In genomic region chr19:16199275-16199932, GRCh38 we compare ENCODE assay signal across 13 cellular contexts. TPM values are rescaled to one million over a fixed set of nuclear protein-coding genes. Genes with fewer than 3 reads are reported as not detected.
DNase-seq lines count a peak whose midpoint lies in the region; ATAC-seq, FAIRE-seq and TF ChIP-seq lines count a peak whose summit lies in the region.
"Had no signal": no experiment of that assay in that cellular context is flagged by ENCODE, and none has a peak within 500 bp of the region (broad histone marks: within the 10 kb centered on the region; RNA-seq: fewer than 3 reads in every experiment).

No MANE protein-coding gene starts in this region.

- DNase-seq in activated T-cell treated with anti-CD3 and anti-CD28 coated beads, Interleukin-2, amount 50 U/mL, for 72 hours = no peak
- DNase-seq in activated T-cell treated with anti-CD3 and anti-CD28 coated beads, Interleukin-2, amount 50 U/mL, for 48 hours = no peak
- DNase-seq in activated CD4-positive, alpha-beta memory T cell treated with anti-CD3 and anti-CD28 coated beads, Interleukin-2, amount 10 ng/mL, durations not matched to agents 7 days and 5 days = no peak
- DNase-seq in kidney (no peak), GM10248 (ENCODE audit: extremely low spot score) (no peak), OCI-M1 (lab: John Stamatoyannopoulos, UW) (no peak)
- DNase-seq in stimulated activated naive CD8-positive, alpha-beta T cell treated with anti-CD3 and anti-CD28 coated beads, Interleukin-15, amount 100 ng/mL, for 72 hours = peak in 1 of 2 donors; percentile 10
- no peak for DNase-seq in effector CD8-positive, alpha-beta T cell (lab: John Stamatoyannopoulos, UW)
- DNase-seq: colonic mucosa; kidney glomerular epithelial cell; NCI-H526; stimulated activated CD4-positive, alpha-beta T cell treated with anti-CD3 and anti-CD28 coated beads, Interleukin-15, amount 100 ng/mL, for 24 hours had no signal

- peaks cover 7 to 22% of the 10 kb centered on the region in 2 donors for H3K36me3 ChIP-seq in kidney (ENCODE audit: control insufficient read depth in 1 of 2, insufficient read depth in 2 of 2, low read length in 2 of 2)
- H3K36me3 ChIP-seq: colonic mucosa had no signal

- no peak overlapping the region for H3K9ac ChIP-seq in kidney (ENCODE audit: low read length in 2 of 2)

- H3K4me3 ChIP-seq in kidney (ENCODE audit: low read length in 2 of 2) = peak overlapping the region; percentile 43 to 95

- H3K27ac ChIP-seq in kidney (ENCODE audit: low read depth in 2 of 2, low read length in 2 of 2) = peak overlapping the region in 1 of 2 donors; percentile 7

- intact Hi-C loops in kidney (cut with DNase I) = no loop called here

- no peak for ATAC-seq in activated T-cell treated with anti-CD3 and anti-CD28 coated beads, Interleukin-2, amount 50 U/mL, for 72 hours (replicated peaks in 1 of 2)
- no peak for ATAC-seq in stimulated activated naive CD8-positive, alpha-beta T cell treated with anti-CD3 and anti-CD28 coated beads, Interleukin-15, amount 100 ng/mL, for 72 hours

- POLR2A ChIA-PET in activated CD4-positive, alpha-beta memory T cell treated with anti-CD3 and anti-CD28 coated beads, Interleukin-2, amount 10 ng/mL, durations not matched to agents 7 days and 5 days (lab: Charles Lee) = interaction anchor here (0.5 to 2.4 kb wide), 6 partner anchors 9 to 157 kb away, joined by 3 to 29 read pairs (median 3); partner anchors contain the start of gene FAM32A
- POLR2A ChIA-PET in GM10248 (lab: Yijun Ruan, JAX) = no interaction called here

- peaks cover 0 to 11% of the 10 kb centered on the region in 2 donors for H3K36me3 Mint-ChIP-seq in activated T-cell treated with anti-CD3 and anti-CD28 coated beads, Interleukin-2, amount 50 U/mL, for 72 hours (ENCODE audit: insufficient read depth in 2 of 2)
- peaks cover 41% of the 10 kb centered on the region for H3K36me3 Mint-ChIP-seq in activated CD4-positive, alpha-beta memory T cell treated with anti-CD3 and anti-CD28 coated beads, Interleukin-2, amount 10 ng/mL, durations not matched to agents 7 days and 5 days (ENCODE audit: low read depth)

- no peak for FAIRE-seq in kidney (lab: Jason Lieb, UNC)
- FAIRE-seq: urothelium cell line had no signal

- CTCF ChIA-PET in activated CD4-positive, alpha-beta memory T cell treated with anti-CD3 and anti-CD28 coated beads, Interleukin-2, amount 10 ng/mL, durations not matched to agents 7 days and 5 days (lab: Charles Lee) = interaction anchor here (2.0 kb wide), 1 partner anchor 56 kb away, joined by 4 read pairs; the partner anchor contains the start of gene HSH2D
- CTCF ChIA-PET in GM10248 (lab: Yijun Ruan, JAX) = no interaction called here

- H3K27ac Mint-ChIP-seq in activated T-cell treated with anti-CD3 and anti-CD28 coated beads, Interleukin-2, amount 50 U/mL, for 72 hours = no peak overlapping the region
- peak overlapping the region; percentile 65 for H3K27ac Mint-ChIP-seq in activated CD4-positive, alpha-beta memory T cell treated with anti-CD3 and anti-CD28 coated beads, Interleukin-2, amount 10 ng/mL, durations not matched to agents 7 days and 5 days
- H3K27ac Mint-ChIP-seq in stimulated activated naive CD8-positive, alpha-beta T cell treated with anti-CD3 and anti-CD28 coated beads, Interleukin-15, amount 100 ng/mL, for 72 hours = peak overlapping the region in 1 of 2 donors; percentile 57

- no peak for TF ChIP-seq CTCF in kidney (IDR thresholded peaks at IDR 0.05; ENCODE audit: borderline replicate concordance, extremely low read depth, insufficient read depth)
- no peak for TF ChIP-seq CTCF in GM10248 (IDR thresholded peaks at IDR 0.05; ENCODE audit: control extremely low read depth, extremely low read depth, low read depth, missing control alignments)

- peak overlapping the region; percentile 82 to 95 for H3K4me3 Mint-ChIP-seq in activated T-cell treated with anti-CD3 and anti-CD28 coated beads, Interleukin-2, amount 50 U/mL, for 72 hours
- H3K4me3 Mint-ChIP-seq in activated CD4-positive, alpha-beta memory T cell treated with anti-CD3 and anti-CD28 coated beads, Interleukin-2, amount 10 ng/mL, durations not matched to agents 7 days and 5 days = peak overlapping the region; percentile 87
- H3K4me3 Mint-ChIP-seq in stimulated activated naive CD8-positive, alpha-beta T cell treated with anti-CD3 and anti-CD28 coated beads, Interleukin-15, amount 100 ng/mL, for 72 hours = peak overlapping the region; percentile 81 to 89

- H3K4me1 ChIP-seq in kidney (ENCODE audit: control insufficient read depth in 1 of 2, insufficient read depth in 1 of 2, low read depth in 1 of 2, low read length in 2 of 2) = peaks cover 17 to 26% of the 10 kb centered on the region in 2 donors

- no peaks in the 10 kb centered on the region for H3K27me3 Mint-ChIP-seq in activated T-cell treated with anti-CD3 and anti-CD28 coated beads, Interleukin-2, amount 50 U/mL, for 72 hours (ENCODE audit: low read depth)
- no peaks in the 10 kb centered on the region for H3K27me3 Mint-ChIP-seq in activated CD4-positive, alpha-beta memory T cell treated with anti-CD3 and anti-CD28 coated beads, Interleukin-2, amount 10 ng/mL, durations not matched to agents 7 days and 5 days
- H3K27me3 Mint-ChIP-seq in stimulated activated naive CD8-positive, alpha-beta T cell treated with anti-CD3 and anti-CD28 coated beads, Interleukin-15, amount 100 ng/mL, for 72 hours = no peaks in the 10 kb centered on the region

- no peaks in the 10 kb centered on the region for H3K9me3 ChIP-seq in kidney (ENCODE audit: control insufficient read depth in 1 of 2, low read length in 2 of 2)
- H3K9me3 ChIP-seq: colonic mucosa had no signal

- no peaks in the 10 kb centered on the region for H3K9me3 Mint-ChIP-seq in activated T-cell treated with anti-CD3 and anti-CD28 coated beads, Interleukin-2, amount 50 U/mL, for 72 hours
- H3K9me3 Mint-ChIP-seq in activated CD4-positive, alpha-beta memory T cell treated with anti-CD3 and anti-CD28 coated beads, Interleukin-2, amount 10 ng/mL, durations not matched to agents 7 days and 5 days = no peaks in the 10 kb centered on the region
- no peaks in the 10 kb centered on the region for H3K9me3 Mint-ChIP-seq in stimulated activated naive CD8-positive, alpha-beta T cell treated with anti-CD3 and anti-CD28 coated beads, Interleukin-15, amount 100 ng/mL, for 72 hours

- H3K4me1 Mint-ChIP-seq in activated T-cell treated with anti-CD3 and anti-CD28 coated beads, Interleukin-2, amount 50 U/mL, for 72 hours (ENCODE audit: low read depth) = peaks cover 56% of the 10 kb centered on the region
- H3K4me1 Mint-ChIP-seq in activated CD4-positive, alpha-beta memory T cell treated with anti-CD3 and anti-CD28 coated beads, Interleukin-2, amount 10 ng/mL, durations not matched to agents 7 days and 5 days = peaks cover 67% of the 10 kb centered on the region
- peaks cover 70% of the 10 kb centered on the region for H3K4me1 Mint-ChIP-seq in stimulated activated naive CD8-positive, alpha-beta T cell treated with anti-CD3 and anti-CD28 coated beads, Interleukin-15, amount 100 ng/mL, for 72 hours

RNA-seq across cellular contexts. Expression of gene AP1M1, which starts 1.7 kb away (rescaled TPM):
- 100 to 1,000 TPM; 112 TPM for total RNA-seq in activated T-cell treated with anti-CD3 and anti-CD28 coated beads, Interleukin-2, amount 50 U/mL, for 72 hours
- total RNA-seq in activated CD4-positive, alpha-beta memory T cell treated with anti-CD3 and anti-CD28 coated beads, Interleukin-2, amount 10 ng/mL, durations not matched to agents 7 days and 5 days = 100 to 1,000 TPM; 131 to 151 TPM
- 67.8 TPM for total RNA-seq in kidney
- 56.0 TPM for polyA plus RNA-seq in kidney (ENCODE audit: insufficient read depth, low read depth, low replicate concordance)

RNA-seq across cellular contexts. Expression of gene FAM32A, which starts 14.2 kb away (rescaled TPM):
- total RNA-seq in activated T-cell treated with anti-CD3 and anti-CD28 coated beads, Interleukin-2, amount 50 U/mL, for 72 hours = 10 to 100 TPM; 47.0 to 49.5 TPM
- 10 to 100 TPM; 66.0 to 70.8 TPM for total RNA-seq in activated CD4-positive, alpha-beta memory T cell treated with anti-CD3 and anti-CD28 coated beads, Interleukin-2, amount 10 ng/mL, durations not matched to agents 7 days and 5 days
- 53.5 TPM for total RNA-seq in kidney
- polyA plus RNA-seq in kidney (ENCODE audit: insufficient read depth, low read depth, low replicate concordance) = 105 TPM

RNA-seq across cellular contexts. Expression of gene CIB3, which starts 26.1 kb away (rescaled TPM):
- total RNA-seq in activated T-cell treated with anti-CD3 and anti-CD28 coated beads, Interleukin-2, amount 50 U/mL, for 72 hours = not detected
- not detected for total RNA-seq in activated CD4-positive, alpha-beta memory T cell treated with anti-CD3 and anti-CD28 coated beads, Interleukin-2, amount 10 ng/mL, durations not matched to agents 7 days and 5 days
- total RNA-seq in kidney = not detected
- not detected for polyA plus RNA-seq in kidney (ENCODE audit: insufficient read depth, low read depth, low replicate concordance)
- total RNA-seq: colonic mucosa had no signal

RNA-seq across cellular contexts. Expression of gene HSH2D, which starts 55.9 kb away (rescaled TPM):
- total RNA-seq in activated T-cell treated with anti-CD3 and anti-CD28 coated beads, Interleukin-2, amount 50 U/mL, for 72 hours = 10 to 100 TPM; 29.9 to 37.2 TPM
- total RNA-seq in activated CD4-positive, alpha-beta memory T cell treated with anti-CD3 and anti-CD28 coated beads, Interleukin-2, amount 10 ng/mL, durations not matched to agents 7 days and 5 days = 100 to 1,000 TPM; 101 to 110 TPM
- total RNA-seq in kidney = 7.7 TPM
- 0.41 TPM for polyA plus RNA-seq in kidney (ENCODE audit: insufficient read depth, low read depth, low replicate concordance)
